In the genomic region with DNA sequence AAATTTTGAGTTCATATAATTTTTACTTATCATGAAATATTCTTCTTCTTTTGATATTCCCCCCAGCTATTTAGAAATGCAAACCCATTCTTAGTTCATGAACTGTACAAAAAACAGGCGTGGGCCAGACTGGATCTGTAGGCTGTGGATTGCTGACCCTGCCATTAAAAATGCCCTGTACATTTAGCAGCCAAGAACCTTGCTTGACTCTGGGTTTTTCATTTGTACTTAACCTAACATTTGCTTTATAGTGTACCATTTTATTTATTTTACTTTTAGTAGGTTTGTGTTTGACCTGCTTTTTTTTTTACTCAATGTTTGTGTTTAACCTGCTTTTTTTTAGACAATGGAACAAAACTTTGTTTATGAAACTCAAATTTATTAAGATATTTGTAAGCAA, we compare ENCODE assay signal across 25 cellular contexts.
"Had no signal": no experiment of that assay in that cellular context is flagged by ENCODE, and none has a peak within 500 bp of the region (broad histone marks: within the 10 kb centered on the region; RNA-seq: fewer than 3 reads in every experiment).

No MANE protein-coding gene starts in this region.

- H3K27ac ChIP-seq: brain microvascular endothelial cell, heart right ventricle, lower lobe of right lung, right lobe of liver, skin epidermis, stomach, thyroid gland, upper lobe of left lung, vagina, WERI-Rb-1 had no signal

- H3K27me3 ChIP-seq: brain microvascular endothelial cell, heart right ventricle, right lobe of liver, stomach, thyroid gland, upper lobe of left lung, vagina had no signal

- DNase-seq: activated CD4-positive, alpha-beta memory T cell treated with anti-CD3 and anti-CD28 coated beads for 36 hours; activated CD4-positive, alpha-beta T cell treated with anti-CD3 and anti-CD28 coated beads for 48 hours; activated CD8-positive, alpha-beta memory T cell treated with anti-CD3 and anti-CD28 coated beads, Interleukin-2, amount 50 U/mL, for 4 hours; activated gamma-delta T cell treated with Interleukin-2 at 50 U/mL for 16 hours; activated naive CD4-positive, alpha-beta T cell treated with anti-CD3 and anti-CD28 coated beads, Interleukin-2, amount 50 U/mL, for 16 hours; activated T-cell treated with anti-CD3 and anti-CD28 coated beads, Interleukin-2, amount 50 U/mL, for 24 hours; amniotic stem cell; caudate nucleus; foreskin melanocyte; heart right ventricle; lower lobe of right lung; mucosa of descending colon; right lobe of liver; stimulated activated CD4-positive, alpha-beta T cell treated with anti-CD3 and anti-CD28 coated beads, Interleukin-4, amount 100 ng/mL, for 24 hours; T-helper 9 cell; thyroid gland; upper lobe of left lung; WERI-Rb-1 had no signal

- H3K4me3 ChIP-seq: heart right ventricle, lower lobe of right lung, mucosa of descending colon, right lobe of liver, skin epidermis, stomach, thyroid gland, upper lobe of left lung, vagina had no signal

- H3K9me3 ChIP-seq: heart right ventricle, lower lobe of right lung, mucosa of descending colon, right lobe of liver, stomach, thyroid gland, upper lobe of left lung, vagina had no signal

- H3K4me1 ChIP-seq: right lobe of liver, thyroid gland had no signal

- ATAC-seq: heart right ventricle; left lobe of liver; lower lobe of right lung; mucosa of descending colon; natural killer cell treated with Interleukin-12 subunit alpha and Interleukin-12 subunit beta and Interleukin-15 and Interleukin-18, amount 100 ng/mL, for 72 hours; stimulated activated memory B cell treated with anti-CD40 and anti-IgM and Interleukin-4, amounts not matched to agents 10 μg/mL and 1 μg/mL and 100 μg/mL, for 72 hours had no signal

- H3K36me3 ChIP-seq: brain microvascular endothelial cell, heart right ventricle, lower lobe of right lung, right lobe of liver, stomach, thyroid gland, upper lobe of left lung, vagina, WERI-Rb-1 had no signal
